In the genomic region with DNA sequence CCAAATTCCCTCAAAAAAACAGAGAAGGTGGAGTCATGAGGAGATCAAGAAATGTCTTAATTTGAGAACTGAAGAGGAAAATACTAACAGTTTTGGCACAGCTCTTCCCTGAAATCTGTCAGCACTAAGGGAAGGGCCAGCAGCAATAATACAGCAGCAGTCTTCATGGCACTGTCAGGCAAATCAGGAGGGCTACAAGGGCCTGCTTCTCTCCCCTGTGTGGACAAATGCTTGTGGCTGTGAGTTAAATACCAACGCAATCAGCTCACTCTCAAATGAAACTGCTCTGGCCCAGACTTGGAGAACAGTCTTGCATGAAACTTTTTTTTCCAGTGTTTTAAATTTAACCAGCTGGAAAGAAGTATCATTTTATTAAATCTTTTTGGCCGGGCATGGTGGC, we compare ENCODE assay signal across 16 cellular contexts. TPM values are rescaled to one million over a fixed set of nuclear protein-coding genes. Genes with fewer than 3 reads are reported as not detected.
DNase-seq lines count a peak whose midpoint lies in the region; ATAC-seq and TF ChIP-seq lines count a peak whose summit lies in the region.
"Had no signal": no experiment of that assay in that cellular context is flagged by ENCODE, and none has a peak within 500 bp of the region (broad histone marks: within the 10 kb centered on the region; RNA-seq: fewer than 3 reads in every experiment).

No MANE protein-coding gene starts in this region.

- CTCF ChIA-PET in BJ (lab: Yijun Ruan, JAX) = interaction anchor here (0.9 to 1.1 kb wide), 2 partner anchors 20 to 93 kb away, joined by 3 read pairs; a partner anchor contains a TSS

- no peaks in the 10 kb centered on the region for H3K9me3 ChIP-seq in cardiac muscle cell (ENCODE audit: low read depth)

- H3K27ac ChIP-seq in cardiac muscle cell = peak overlapping the region; percentile 58

- ATAC-seq in HG02852 (IDR thresholded peaks at IDR 0.05; ENCODE audit: unreplicated experiment) = no peak
- no peak for ATAC-seq in GM21619 (IDR thresholded peaks at IDR 0.05; ENCODE audit: unreplicated experiment)

- peaks cover 9% of the 10 kb centered on the region for H3K4me1 ChIP-seq in cardiac muscle cell (ENCODE audit: low read depth)

- H3K27ac Mint-ChIP-seq in activated T-helper 1 cell treated with anti-CD3 and anti-CD28 coated beads, Interleukin-12 subunit alpha, Interleukin-12 subunit beta, Interleukin-2, Interleukin-4 antibody, amounts not matched to agents 30 ng/mL and 10 ng/mL and 1 ng/mL, durations not matched to agents 14 hours and 24 hours and 36 hours = no peak overlapping the region
- H3K27ac Mint-ChIP-seq: activated T-cell treated with anti-CD3 and anti-CD28 coated beads, Interleukin-2, amount 50 U/mL, for 24 hours; B cell; H9; memory B cell had no signal

- TF ChIP-seq CTCF in BJ (IDR thresholded peaks at IDR 0.05; ENCODE audit: insufficient read depth, low read depth, low read length) = no peak
- no peak for TF ChIP-seq CTCF in cardiac muscle cell (IDR thresholded peaks at IDR 0.05; ENCODE audit: low read depth, low read length)

- POLR2A ChIA-PET in BJ (lab: Charles Lee) = interaction anchor here (0.6 kb wide), 1 partner anchor 112 kb away, joined by 3 read pairs; no protein-coding TSS in a partner anchor

- intact Hi-C loops in activated T-helper 1 cell treated with anti-CD3 and anti-CD28 coated beads, Interleukin-12 subunit alpha, Interleukin-12 subunit beta, Interleukin-2, Interleukin-4 antibody, amounts not matched to agents 30 ng/mL and 10 ng/mL and 1 ng/mL, durations not matched to agents 14 hours and 24 hours and 36 hours (cut with micrococcal nuclease) = no loop called here

- no peaks in the 10 kb centered on the region for H3K36me3 ChIP-seq in BJ (ENCODE audit: control insufficient read depth, insufficient read depth, low read length)
- H3K36me3 ChIP-seq in cardiac muscle cell = no peaks in the 10 kb centered on the region

- H3K36me3 Mint-ChIP-seq in activated T-helper 1 cell treated with anti-CD3 and anti-CD28 coated beads, Interleukin-12 subunit alpha, Interleukin-12 subunit beta, Interleukin-2, Interleukin-4 antibody, amounts not matched to agents 30 ng/mL and 10 ng/mL and 1 ng/mL, durations not matched to agents 14 hours and 24 hours and 36 hours (ENCODE audit: low read depth) = no peaks in the 10 kb centered on the region
- H3K36me3 Mint-ChIP-seq: memory B cell had no signal

- H3K27me3 Mint-ChIP-seq in activated T-helper 1 cell treated with anti-CD3 and anti-CD28 coated beads, Interleukin-12 subunit alpha, Interleukin-12 subunit beta, Interleukin-2, Interleukin-4 antibody, amounts not matched to agents 30 ng/mL and 10 ng/mL and 1 ng/mL, durations not matched to agents 14 hours and 24 hours and 36 hours (ENCODE audit: insufficient read depth) = peaks cover 7% of the 10 kb centered on the region

- H3K27me3 ChIP-seq in BJ (ENCODE audit: control insufficient read depth, insufficient read depth, low read length) (no peaks in the 10 kb centered on the region), cardiac muscle cell (no peaks in the 10 kb centered on the region)

- no peak overlapping the region for H3K4me3 Mint-ChIP-seq in activated T-helper 1 cell treated with anti-CD3 and anti-CD28 coated beads, Interleukin-12 subunit alpha, Interleukin-12 subunit beta, Interleukin-2, Interleukin-4 antibody, amounts not matched to agents 30 ng/mL and 10 ng/mL and 1 ng/mL, durations not matched to agents 14 hours and 24 hours and 36 hours
- H3K4me3 Mint-ChIP-seq: activated T-cell treated with anti-CD3 and anti-CD28 coated beads, Interleukin-2, amount 50 U/mL, for 24 hours; B cell; H9; memory B cell had no signal

- DNase-seq in BJ (ENCODE audit: low read depth) (peak; percentile 74), amniotic stem cell (lab: John Stamatoyannopoulos, UW) (peak; percentile 44), cardiac muscle cell (ENCODE audit: low read depth in 1 of 2, low spot score in 1 of 2) (peak; percentile 53 to 85), renal cortical epithelial cell (ENCODE audit: low read depth) (peak; percentile 80), NCI-H69 (lab: John Stamatoyannopoulos, UW) (no peak)
- DNase-seq in activated T-helper 1 cell treated with anti-CD3 and anti-CD28 coated beads, Interleukin-12 subunit alpha, Interleukin-12 subunit beta, Interleukin-2, Interleukin-4 antibody, amounts not matched to agents 30 ng/mL and 10 ng/mL and 1 ng/mL, durations not matched to agents 14 hours and 24 hours and 36 hours (ENCODE audit: low spot score) = no peak
- DNase-seq: activated CD4-positive, CD25-positive, alpha-beta regulatory T cell treated with anti-CD3 and anti-CD28 coated beads, Interleukin-2, amount 50 U/mL, for 72 hours; activated T-cell treated with anti-CD3 and anti-CD28 coated beads, Interleukin-2, amount 50 U/mL, for 24 hours; anterior cingulate cortex; H9; hypothalamus had no signal

- H3K4me1 Mint-ChIP-seq in activated T-helper 1 cell treated with anti-CD3 and anti-CD28 coated beads, Interleukin-12 subunit alpha, Interleukin-12 subunit beta, Interleukin-2, Interleukin-4 antibody, amounts not matched to agents 30 ng/mL and 10 ng/mL and 1 ng/mL, durations not matched to agents 14 hours and 24 hours and 36 hours (ENCODE audit: low read depth) = no peaks in the 10 kb centered on the region
- H3K4me1 Mint-ChIP-seq: B cell had no signal

- H3K9me3 Mint-ChIP-seq in activated T-helper 1 cell treated with anti-CD3 and anti-CD28 coated beads, Interleukin-12 subunit alpha, Interleukin-12 subunit beta, Interleukin-2, Interleukin-4 antibody, amounts not matched to agents 30 ng/mL and 10 ng/mL and 1 ng/mL, durations not matched to agents 14 hours and 24 hours and 36 hours = no peaks in the 10 kb centered on the region
- H3K9me3 Mint-ChIP-seq: activated T-cell treated with anti-CD3 and anti-CD28 coated beads, Interleukin-2, amount 50 U/mL, for 24 hours; H9; memory B cell had no signal

- H3K4me3 ChIP-seq in BJ (ENCODE audit: low read depth, low read length) = no peak overlapping the region
- H3K4me3 ChIP-seq in cardiac muscle cell = no peak overlapping the region

RNA-seq across cellular contexts. Expression of a gene that starts 20.5 kb away (rescaled TPM):
- 169 and 217 TPM in 2 replicates for polyA plus RNA-seq in BJ (2011; rRNA removed)
- 83.0 and 105 TPM in 2 replicates for polyA minus RNA-seq in BJ (2011; rRNA and poly(A)+ RNA removed)
- total RNA-seq in cardiac muscle cell = 101 and 108 TPM in 2 replicates
- polyA plus RNA-seq in cardiac muscle cell = 135 and 156 TPM in 2 replicates
- total RNA-seq in renal cortical epithelial cell = 636 and 714 TPM in 2 replicates
- 1.4 and 1.9 TPM in 2 replicates for total RNA-seq in activated T-helper 1 cell treated with anti-CD3 and anti-CD28 coated beads, Interleukin-12 subunit alpha, Interleukin-12 subunit beta, Interleukin-2, Interleukin-4 antibody, amounts not matched to agents 30 ng/mL and 10 ng/mL and 1 ng/mL, durations not matched to agents 14 hours and 24 hours and 36 hours
- total RNA-seq: OCI-LY7 had no signal

Comparison
In these comparisons a context has a peak if more than half of its experiments do, and no peak if none do; other contexts are left out.
1. DNase-seq: peak in BJ (single experiment), amniotic stem cell (single experiment), cardiac muscle cell (2 of 2) and renal cortical epithelial cell (single experiment); none in activated T-helper 1 cell treated with anti-CD3 and anti-CD28 coated beads, Interleukin-12 subunit alpha, Interleukin-12 subunit beta, Interleukin-2, Interleukin-4 antibody, amounts not matched to agents 30 ng/mL and 10 ng/mL and 1 ng/mL, durations not matched to agents 14 hours and 24 hours and 36 hours (single experiment) and NCI-H69 (single experiment).
2. RNA of a gene that starts 20.5 kb away (total RNA-seq): 636 to 714 TPM in renal cortical epithelial cell and 101 to 108 TPM in cardiac muscle cell; 1.4 to 1.9 TPM in activated T-helper 1 cell treated with anti-CD3 and anti-CD28 coated beads, Interleukin-12 subunit alpha, Interleukin-12 subunit beta, Interleukin-2, Interleukin-4 antibody, amounts not matched to agents 30 ng/mL and 10 ng/mL and 1 ng/mL, durations not matched to agents 14 hours and 24 hours and 36 hours; every median in the first group is over 10 times any median in the second.